1 cellular context compared by ENCODE assay signal in the genomic region with DNA sequence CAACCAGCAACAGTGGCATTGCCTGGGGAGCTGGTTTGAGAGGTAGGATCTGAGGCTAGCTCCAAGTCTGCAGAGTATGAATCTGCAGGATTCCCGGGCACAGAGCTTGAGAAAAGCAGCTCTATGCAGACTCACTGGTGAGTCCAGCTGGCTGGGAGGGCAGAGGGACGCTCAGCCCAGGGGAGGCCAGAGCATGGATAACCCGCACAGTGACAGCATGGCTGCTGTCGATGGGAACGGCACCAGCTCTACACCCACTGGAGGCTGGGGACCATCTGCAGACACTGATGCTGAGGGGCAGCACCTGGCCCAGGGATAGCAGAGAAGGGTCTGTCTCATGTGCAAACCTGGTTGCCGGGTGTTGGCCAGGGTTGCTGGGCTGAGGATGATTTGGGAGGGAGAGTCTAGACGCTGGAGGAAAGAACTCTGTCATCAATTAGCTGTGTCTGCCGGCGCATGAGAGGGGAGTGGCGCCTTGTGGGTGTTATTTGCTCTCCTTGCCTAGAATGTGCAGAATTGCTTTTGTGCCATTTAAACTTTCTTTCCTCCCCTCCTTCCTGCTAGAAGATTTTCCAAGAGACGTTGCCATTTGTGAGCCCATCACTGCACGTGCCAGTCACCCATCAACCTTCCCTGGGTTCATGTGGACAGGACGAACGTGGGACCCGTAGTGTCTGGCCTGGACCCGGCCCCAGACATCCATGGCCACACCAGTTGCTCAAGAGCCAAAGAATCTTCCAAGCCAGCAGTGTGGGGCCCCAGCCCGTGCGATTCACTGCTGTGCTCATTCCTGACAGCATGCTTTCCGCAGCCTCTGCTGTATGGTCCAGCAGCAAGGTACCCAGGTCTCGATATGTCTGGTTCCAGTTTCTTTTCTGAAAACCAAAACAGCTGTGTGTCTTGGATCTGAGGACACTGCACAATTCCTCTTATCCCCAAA.
TF ChIP-seq lines count a peak whose summit lies in the region.

No MANE protein-coding gene starts in this region.

TF ChIP-seq in H1, 55 proteins besides CTCF, POLR2A, EP300 and RAD21:
- TF ChIP-seq SUZ12 (IDR thresholded peaks at IDR 0.05; ENCODE audit: low read length) (no peak), HDAC2 (IDR thresholded peaks at IDR 0.05; ENCODE audit: borderline replicate concordance in 1 of 2, low read depth in 2 of 2, low read length in 2 of 2) (no peak), HDAC6 (IDR thresholded peaks at IDR 0.05; ENCODE audit: low read depth, low read length) (no peak), USF2 (IDR thresholded peaks at IDR 0.05; ENCODE audit: low read length) (no peak), JUN (IDR thresholded peaks at IDR 0.05; ENCODE audit: low read depth, low read length) (no peak), KDM1A (IDR thresholded peaks at IDR 0.05; ENCODE audit: borderline replicate concordance, low read length) (no peak), ZNF274 (IDR thresholded peaks at IDR 0.05; ENCODE audit: borderline replicate concordance, extremely low read depth, low read length) (no peak)
